ENCODE assay signal across 32 cellular contexts in the genomic region with DNA sequence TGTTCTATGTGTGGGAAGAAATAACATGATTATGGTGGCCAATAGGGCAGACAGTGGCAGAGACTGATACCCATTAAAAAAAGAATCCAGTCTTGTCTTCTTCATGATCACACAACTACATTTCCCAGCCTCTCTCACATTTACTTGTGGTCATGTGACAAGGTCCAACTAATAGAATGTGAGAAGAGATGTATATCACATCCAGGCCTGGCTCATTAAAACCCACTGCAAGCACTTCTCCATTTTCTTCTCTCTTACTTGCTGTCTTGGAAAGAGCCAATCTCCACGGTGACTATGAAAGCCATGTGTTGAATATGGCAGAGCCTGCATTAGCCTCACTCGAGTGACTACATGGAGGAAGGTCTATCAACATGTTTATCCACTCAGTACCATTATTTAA.
"Had no signal": no experiment of that assay in that cellular context is flagged by ENCODE, and none has a peak within 500 bp of the region (broad histone marks: within the 10 kb centered on the region; RNA-seq: fewer than 3 reads in every experiment).

No MANE protein-coding gene starts in this region.

- H3K9me3 ChIP-seq: esophagus squamous epithelium, lower lobe of right lung, suprapubic skin, tibial nerve had no signal

- H3K27me3 ChIP-seq: adrenal gland, body of pancreas, esophagus squamous epithelium, neural progenitor cell, suprapubic skin, tibial nerve had no signal

- DNase-seq: activated CD4-positive, alpha-beta T cell treated with anti-CD3 and anti-CD28 coated beads for 48 hours; activated CD4-positive, alpha-beta T cell treated with anti-CD3 and anti-CD28 coated beads, Interleukin-2, amount 50 U/mL, for 48 hours; activated CD8-positive, alpha-beta memory T cell treated with anti-CD3 and anti-CD28 coated beads for 24 hours; activated effector memory CD4-positive, alpha-beta T cell treated with anti-CD3 and anti-CD28 coated beads, Interleukin-2, amount 50 U/mL, for 16 hours; activated naive CD4-positive, alpha-beta T cell treated with anti-CD3 and anti-CD28 coated beads for 36 hours; activated naive CD8-positive, alpha-beta T cell treated with anti-CD3 and anti-CD28 coated beads for 36 hours; adrenal gland; aorta; body of pancreas; effector CD8-positive, alpha-beta T cell; esophagus squamous epithelium; foreskin melanocyte; kidney glomerular epithelial cell; lower lobe of right lung; mesendoderm; natural killer cell; posterior cingulate gyrus; right cardiac atrium; stimulated activated CD4-positive, alpha-beta T cell treated with anti-CD3 and anti-CD28 coated beads, Interleukin-15, amount 100 ng/mL, for 24 hours; stimulated activated CD4-positive, alpha-beta T cell treated with anti-CD3 and anti-CD28 coated beads, Interleukin-2, amount 100 ng/mL, for 24 hours; stimulated activated naive CD4-positive, alpha-beta T cell; T1000 had no signal

- H3K9me3 Mint-ChIP-seq: activated naive CD8-positive, alpha-beta T cell treated with anti-CD3 and anti-CD28 coated beads for 36 hours; activated T-helper 1 cell treated with anti-CD3 and anti-CD28 coated beads, Interleukin-12 subunit alpha, Interleukin-12 subunit beta, Interleukin-2, Interleukin-4 antibody, amounts not matched to agents 30 ng/mL and 10 ng/mL and 1 ng/mL, durations not matched to agents 14 hours and 24 hours and 36 hours had no signal

- FAIRE-seq: colon, endometrium had no signal

- H2AFZ ChIP-seq: neural progenitor cell had no signal

- ATAC-seq: activated CD4-positive, CD25-positive, alpha-beta regulatory T cell treated with anti-CD3 and anti-CD28 coated beads, Interleukin-2, amount 50 U/mL, for 24 hours; body of pancreas; left lobe of liver; lower lobe of right lung; natural killer cell; right cardiac atrium had no signal

- H3K4me2 ChIP-seq: neural progenitor cell had no signal

- H3K4me3 ChIP-seq: adrenal gland, body of pancreas, esophagus squamous epithelium, lower lobe of right lung, neural progenitor cell, suprapubic skin, tibial nerve had no signal

- H3K27me3 Mint-ChIP-seq: activated naive CD8-positive, alpha-beta T cell treated with anti-CD3 and anti-CD28 coated beads for 36 hours had no signal

- H3K27ac ChIP-seq: body of pancreas, epithelial cell of prostate, lower lobe of right lung, neural progenitor cell, suprapubic skin, tibial nerve, VCaP had no signal

- H3K9ac ChIP-seq: neural progenitor cell had no signal

- H3K27ac Mint-ChIP-seq: activated naive CD4-positive, alpha-beta T cell treated with anti-CD3 and anti-CD28 coated beads for 36 hours; activated naive CD8-positive, alpha-beta T cell treated with anti-CD3 and anti-CD28 coated beads for 36 hours; activated T-helper 1 cell treated with anti-CD3 and anti-CD28 coated beads, Interleukin-12 subunit alpha, Interleukin-12 subunit beta, Interleukin-2, Interleukin-4 antibody, amounts not matched to agents 30 ng/mL and 10 ng/mL and 1 ng/mL, durations not matched to agents 14 hours and 24 hours and 36 hours; natural killer cell; neural progenitor cell had no signal

- H3K4me1 Mint-ChIP-seq: activated naive CD8-positive, alpha-beta T cell treated with anti-CD3 and anti-CD28 coated beads for 36 hours; neural progenitor cell had no signal

- H3K4me3 Mint-ChIP-seq: activated naive CD4-positive, alpha-beta T cell treated with anti-CD3 and anti-CD28 coated beads for 36 hours; activated naive CD8-positive, alpha-beta T cell treated with anti-CD3 and anti-CD28 coated beads for 36 hours; activated T-helper 1 cell treated with anti-CD3 and anti-CD28 coated beads, Interleukin-12 subunit alpha, Interleukin-12 subunit beta, Interleukin-2, Interleukin-4 antibody, amounts not matched to agents 30 ng/mL and 10 ng/mL and 1 ng/mL, durations not matched to agents 14 hours and 24 hours and 36 hours; natural killer cell; neural progenitor cell had no signal

- H3K36me3 Mint-ChIP-seq: activated naive CD8-positive, alpha-beta T cell treated with anti-CD3 and anti-CD28 coated beads for 36 hours; neural progenitor cell had no signal

- H3K36me3 ChIP-seq: adrenal gland, esophagus squamous epithelium, lower lobe of right lung, neural progenitor cell, suprapubic skin, tibial nerve had no signal

- H3K4me1 ChIP-seq: adrenal gland, body of pancreas, esophagus squamous epithelium, lower lobe of right lung, neural progenitor cell, suprapubic skin had no signal
